Comparison of ENCODE assay signal across 8 cellular contexts in genomic region chr2:215436705-215437570, GRCh38. TPM values are rescaled to one million over a fixed set of nuclear protein-coding genes. Genes with fewer than 3 reads are reported as not detected.
DNase-seq lines count a peak whose midpoint lies in the region; ATAC-seq and TF ChIP-seq lines count a peak whose summit lies in the region.

No MANE protein-coding gene starts in this region.

- H3K9me3 ChIP-seq in right atrium auricular region (no peaks in the 10 kb centered on the region), skeletal muscle tissue (ENCODE audit: control insufficient read depth in 3 of 3, low read length in 3 of 3) (no peaks in the 10 kb centered on the region)

- peak overlapping the region; percentile 74 for H3K4me3 Mint-ChIP-seq in activated T-helper 17 cell treated with anti-CD3 and anti-CD28 coated beads, Interleukin-2, amount 50 U/mL, for 72 hours

- no peaks in the 10 kb centered on the region for H3K36me3 ChIP-seq in right atrium auricular region
- H3K36me3 ChIP-seq in skeletal muscle tissue (ENCODE audit: control insufficient read depth in 3 of 3, insufficient read depth in 3 of 3, low read length in 3 of 3) = peaks cover 0 to 4% (median 0%) of the 10 kb centered on the region in 3 donors

- peak overlapping the region; percentile 76 to 87 (median 77) for H3K9ac ChIP-seq in skeletal muscle tissue (ENCODE audit: low read depth in 1 of 3, low read length in 3 of 3)

- no peak for TF ChIP-seq CTCF in right atrium auricular region (IDR thresholded peaks at IDR 0.05)

- peaks cover 6% of the 10 kb centered on the region for H3K4me1 Mint-ChIP-seq in activated T-helper 17 cell treated with anti-CD3 and anti-CD28 coated beads, Interleukin-2, amount 50 U/mL, for 72 hours

- H3K4me3 ChIP-seq in GM08714 (ENCODE audit: low read length) (peak overlapping the region; percentile 64), right atrium auricular region (peak overlapping the region; percentile 63 to 69), skeletal muscle tissue (ENCODE audit: low read length in 3 of 3) (peak overlapping the region; percentile 71 to 78 (median 72))

- peaks cover 56% of the 10 kb centered on the region for H3K27me3 Mint-ChIP-seq in activated T-helper 17 cell treated with anti-CD3 and anti-CD28 coated beads, Interleukin-2, amount 50 U/mL, for 72 hours

- H3K27ac ChIP-seq in right atrium auricular region (peak overlapping the region; percentile 87 to 88), skeletal muscle tissue (ENCODE audit: low read depth, low read length) (peak overlapping the region; percentile 83)

- peak; percentile 26 for ATAC-seq in HG02852 (IDR thresholded peaks at IDR 0.05; ENCODE audit: unreplicated experiment)
- peak; percentile 28 for ATAC-seq in activated T-helper 17 cell treated with anti-CD3 and anti-CD28 coated beads, Interleukin-2, amount 50 U/mL, for 72 hours (replicated peaks)

- H3K27me3 ChIP-seq in right atrium auricular region (no peaks in the 10 kb centered on the region), skeletal muscle tissue (ENCODE audit: control insufficient read depth in 3 of 3, insufficient read depth in 3 of 3, low read length in 3 of 3) (peaks cover 10 to 27% (median 15%) of the 10 kb centered on the region in 3 donors)

- peaks cover 0 to 9% of the 10 kb centered on the region in 2 donors for H3K4me1 ChIP-seq in right atrium auricular region
- peaks cover 3 to 12% (median 11%) of the 10 kb centered on the region in 3 donors for H3K4me1 ChIP-seq in skeletal muscle tissue (ENCODE audit: control insufficient read depth in 3 of 3, insufficient read depth in 3 of 3, low read length in 3 of 3)

- H3K27ac Mint-ChIP-seq in activated T-helper 17 cell treated with anti-CD3 and anti-CD28 coated beads, Interleukin-2, amount 50 U/mL, for 72 hours = no peak overlapping the region

- H3K36me3 Mint-ChIP-seq in activated T-helper 17 cell treated with anti-CD3 and anti-CD28 coated beads, Interleukin-2, amount 50 U/mL, for 72 hours (ENCODE audit: low read depth) = no peaks in the 10 kb centered on the region

- no peak for DNase-seq in right atrium auricular region (ENCODE audit: low spot score)
- DNase-seq in SIG-M5 treated with dmso at 0.1 percent for 504 hours (lab: John Stamatoyannopoulos, UW; ENCODE audit: unreplicated experiment) = no peak
- no peak for DNase-seq in NCI-H1694 (lab: John Stamatoyannopoulos, UW)
- DNase-seq in mucosa of gallbladder (ENCODE audit: low spot score) = no peak

- peaks cover 4% of the 10 kb centered on the region for H3K9me3 Mint-ChIP-seq in activated T-helper 17 cell treated with anti-CD3 and anti-CD28 coated beads, Interleukin-2, amount 50 U/mL, for 72 hours

RNA-seq across cellular contexts. Expression of gene FN1, which starts 1.1 kb away (rescaled TPM):
- total RNA-seq in activated T-helper 17 cell treated with anti-CD3 and anti-CD28 coated beads, Interleukin-2, amount 50 U/mL, for 72 hours = 1 to 10 TPM in 1 of 2 donors, under 1 TPM in 1; 0.97 to 1.2 TPM
- total RNA-seq in right atrium auricular region = 1,000 to 10,000 TPM in 1 of 2 donors, 100 to 1,000 TPM in 1; 369 to 1,092 TPM
- 301 TPM for total RNA-seq in skeletal muscle tissue
- total RNA-seq in mucosa of gallbladder = 157 TPM

Comparison
In these comparisons a context has a peak if more than half of its experiments do, and no peak if none do; other contexts are left out.
1. RNA of gene FN1, which starts 1.1 kb away (total RNA-seq): 369 to 1,092 TPM in right atrium auricular region, 301 TPM in skeletal muscle tissue (single experiment) and 157 TPM in mucosa of gallbladder (single experiment); 0.97 to 1.2 TPM in activated T-helper 17 cell treated with anti-CD3 and anti-CD28 coated beads, Interleukin-2, amount 50 U/mL, for 72 hours; every median in the first group is over 10 times any median in the second.
2. Peak in every context shown above with its lines, with median percentiles within 50 percentile points of each other: H3K4me3 ChIP-seq.